18 cellular contexts compared by ENCODE assay signal in genomic region chr15:69537085-69537484, GRCh38.
DNase-seq lines count a peak whose midpoint lies in the region; ATAC-seq and TF ChIP-seq lines count a peak whose summit lies in the region.
"Had no signal": no experiment of that assay in that cellular context is flagged by ENCODE, and none has a peak within 500 bp of the region (broad histone marks: within the 10 kb centered on the region; RNA-seq: fewer than 3 reads in every experiment).

No MANE protein-coding gene starts in this region.

- H3K27ac ChIP-seq in body of pancreas (no peak overlapping the region), neural cell (ENCODE audit: low read length) (no peak overlapping the region)
- H3K27ac ChIP-seq: HL-60, RWPE1, stomach had no signal

- H3K79me2 ChIP-seq in neural cell (replicated peaks; ENCODE audit: insufficient read depth, low read length), result no peaks in the 10 kb centered on the region

- no peak overlapping the region for H3K9ac ChIP-seq in neural cell (ENCODE audit: low read length)

- no peaks in the 10 kb centered on the region for H3K4me1 ChIP-seq in body of pancreas

- no peak for TF ChIP-seq CTCF in body of pancreas (IDR thresholded peaks at IDR 0.05)
- peak; percentile 8 for TF ChIP-seq CTCF in neural cell (IDR thresholded peaks at IDR 0.05; ENCODE audit: poor library complexity, severe bottlenecking)

- intact Hi-C loops in body of pancreas (cut with DNase I), result no loop called here

- H4K20me1 ChIP-seq in neural cell (ENCODE audit: insufficient read depth), result no peaks in the 10 kb centered on the region

- no peak for TF ChIP-seq EP300 in neural cell (conservative IDR thresholded peaks at IDR 0.05; ENCODE audit: poor library complexity, severe bottlenecking)

- H3K4me2 ChIP-seq in neural cell (ENCODE audit: low read length), result no peak overlapping the region

- TF ChIP-seq RAD21 in neural cell (conservative IDR thresholded peaks at IDR 0.05), result no peak

- 72 to 73% methylated on average over 3 of the region's 3 CpGs for WGBS in body of pancreas, 2 donors

- no peak overlapping the region for H2AFZ ChIP-seq in neural cell (ENCODE audit: low read depth, low read length)

- H3F3A ChIP-seq in neural cell (ENCODE audit: insufficient read depth, low read length, poor library complexity, severe bottlenecking), result no peaks in the 10 kb centered on the region

- H3K27me3 ChIP-seq in body of pancreas (no peaks in the 10 kb centered on the region), neural cell (ENCODE audit: insufficient read depth, low read depth, low read length) (no peaks in the 10 kb centered on the region)
- H3K27me3 ChIP-seq: stomach had no signal

- DNase-seq in NCI-H1092 treated with DMSO at 0.1 percent for 48 hours (lab: John Stamatoyannopoulos, UW), result peak; percentile 39
- no peak for DNase-seq in NCI-H1092 (lab: John Stamatoyannopoulos, UW)
- peak; percentile 53 for DNase-seq in NCI-H1105 treated with DMSO at 0.1 percent for 48 hours (lab: John Stamatoyannopoulos, UW)
- no peak for DNase-seq in body of pancreas
- DNase-seq in activated CD4-positive, alpha-beta T cell treated with anti-CD3 and anti-CD28 coated beads, Interleukin-2, amount 50 U/mL, for 4 hours, result no peak
- no peak for DNase-seq in NCI-H2196 treated with DMSO at 0.1 percent for 48 hours (lab: John Stamatoyannopoulos, UW; ENCODE audit: unreplicated experiment)
- DNase-seq in NCI-H1930 (lab: John Stamatoyannopoulos, UW), result no peak
- DNase-seq: hippocampal formation; islet precursor cell; MM.1S; naive thymus-derived CD8-positive, alpha-beta T cell; stimulated activated CD4-positive, alpha-beta T cell treated with anti-CD3 and anti-CD28 coated beads, Interleukin-2, amount 100 ng/mL, for 48 hours; stomach; SW 1271 had no signal

- H3K36me3 ChIP-seq in body of pancreas (replicated peaks in 1 of 2; ENCODE audit: insufficient read depth in 1 of 2, low read depth in 2 of 2) (no peaks in the 10 kb centered on the region), neural cell (ENCODE audit: insufficient read depth, low read length) (no peaks in the 10 kb centered on the region)
- H3K36me3 ChIP-seq: stomach had no signal

- H3K4me3 ChIP-seq in body of pancreas (no peak overlapping the region), neural cell (ENCODE audit: low read length) (no peak overlapping the region)
- H3K4me3 ChIP-seq: GM12878, stomach had no signal

- no peaks in the 10 kb centered on the region for H3K9me2 ChIP-seq in neural cell (ENCODE audit: insufficient read depth, low read length)

- ATAC-seq in body of pancreas, result peak; percentile 50
- ATAC-seq: GM12878; naive thymus-derived CD8-positive, alpha-beta T cell had no signal

- H3K9me3 ChIP-seq in body of pancreas (no peaks in the 10 kb centered on the region), neural cell (ENCODE audit: low read length) (no peaks in the 10 kb centered on the region)
- H3K9me3 ChIP-seq: stomach had no signal

- TF ChIP-seq POLR2A in body of pancreas (IDR thresholded peaks at IDR 0.05), result no peak

TF ChIP-seq in neural cell, 6 proteins besides CTCF, POLR2A, EP300 and RAD21:
- TF ChIP-seq SMC3 (conservative IDR thresholded peaks at IDR 0.05; ENCODE audit: poor library complexity) (no peak), POLR2AphosphoS5 (IDR thresholded peaks at IDR 0.05) (no peak), MXI1 (conservative IDR thresholded peaks at IDR 0.05; ENCODE audit: poor library complexity, severe bottlenecking) (no peak), TAF1 (IDR thresholded peaks at IDR 0.05; ENCODE audit: low read depth) (no peak), EZH2 (IDR thresholded peaks at IDR 0.05; ENCODE audit: borderline replicate concordance, insufficient read depth, low read length, poor library complexity, severe bottlenecking) (no peak)
- TF ChIP-seq, protein P1, sequence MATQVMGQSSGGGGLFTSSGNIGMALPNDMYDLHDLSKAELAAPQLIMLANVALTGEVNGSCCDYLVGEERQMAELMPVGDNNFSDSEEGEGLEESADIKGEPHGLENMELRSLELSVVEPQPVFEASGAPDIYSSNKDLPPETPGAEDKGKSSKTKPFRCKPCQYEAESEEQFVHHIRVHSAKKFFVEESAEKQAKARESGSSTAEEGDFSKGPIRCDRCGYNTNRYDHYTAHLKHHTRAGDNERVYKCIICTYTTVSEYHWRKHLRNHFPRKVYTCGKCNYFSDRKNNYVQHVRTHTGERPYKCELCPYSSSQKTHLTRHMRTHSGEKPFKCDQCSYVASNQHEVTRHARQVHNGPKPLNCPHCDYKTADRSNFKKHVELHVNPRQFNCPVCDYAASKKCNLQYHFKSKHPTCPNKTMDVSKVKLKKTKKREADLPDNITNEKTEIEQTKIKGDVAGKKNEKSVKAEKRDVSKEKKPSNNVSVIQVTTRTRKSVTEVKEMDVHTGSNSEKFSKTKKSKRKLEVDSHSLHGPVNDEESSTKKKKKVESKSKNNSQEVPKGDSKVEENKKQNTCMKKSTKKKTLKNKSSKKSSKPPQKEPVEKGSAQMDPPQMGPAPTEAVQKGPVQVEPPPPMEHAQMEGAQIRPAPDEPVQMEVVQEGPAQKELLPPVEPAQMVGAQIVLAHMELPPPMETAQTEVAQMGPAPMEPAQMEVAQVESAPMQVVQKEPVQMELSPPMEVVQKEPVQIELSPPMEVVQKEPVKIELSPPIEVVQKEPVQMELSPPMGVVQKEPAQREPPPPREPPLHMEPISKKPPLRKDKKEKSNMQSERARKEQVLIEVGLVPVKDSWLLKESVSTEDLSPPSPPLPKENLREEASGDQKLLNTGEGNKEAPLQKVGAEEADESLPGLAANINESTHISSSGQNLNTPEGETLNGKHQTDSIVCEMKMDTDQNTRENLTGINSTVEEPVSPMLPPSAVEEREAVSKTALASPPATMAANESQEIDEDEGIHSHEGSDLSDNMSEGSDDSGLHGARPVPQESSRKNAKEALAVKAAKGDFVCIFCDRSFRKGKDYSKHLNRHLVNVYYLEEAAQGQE (IDR thresholded peaks at IDR 0.05; ENCODE audit: borderline replicate concordance), result no peak
TF ChIP-seq in neural cell: peak in this region for 0.

Comparison
In these comparisons a context has a peak if more than half of its experiments do, and no peak if none do; other contexts are left out.
1. DNase-seq: peak in NCI-H1092 treated with DMSO at 0.1 percent for 48 hours (single experiment) and NCI-H1105 treated with DMSO at 0.1 percent for 48 hours (single experiment); none in NCI-H1092 (single experiment), body of pancreas (0 of 4), activated CD4-positive, alpha-beta T cell treated with anti-CD3 and anti-CD28 coated beads, Interleukin-2, amount 50 U/mL, for 4 hours (0 of 2), NCI-H2196 treated with DMSO at 0.1 percent for 48 hours (single experiment) and NCI-H1930 (0 of 2).